In the genomic region with DNA sequence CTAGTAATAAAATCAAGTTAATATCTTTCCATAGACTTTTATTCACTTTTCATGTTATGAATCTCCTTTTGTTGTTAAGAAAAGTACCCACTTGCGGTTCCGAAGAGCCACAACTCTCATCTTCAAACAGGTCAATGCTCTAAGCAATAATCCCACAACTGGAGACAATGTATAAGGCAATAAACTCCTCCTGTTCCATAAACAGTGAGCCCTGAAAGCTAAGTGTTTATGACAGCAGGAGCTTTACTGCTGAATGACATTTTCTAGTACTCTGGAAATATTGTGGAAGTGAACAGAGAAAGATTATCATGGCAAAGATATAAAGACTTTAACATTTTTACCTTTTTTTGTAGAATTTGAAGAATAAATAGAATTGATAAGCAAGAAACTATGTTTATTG, we compare ENCODE assay signal across 32 cellular contexts.
"Had no signal": no experiment of that assay in that cellular context is flagged by ENCODE, and none has a peak within 500 bp of the region (broad histone marks: within the 10 kb centered on the region; RNA-seq: fewer than 3 reads in every experiment).

No MANE protein-coding gene starts in this region.

- H3K36me3 ChIP-seq: adrenal gland, brain microvascular endothelial cell had no signal

- H3K4me3 ChIP-seq: adrenal gland, body of pancreas, breast epithelium had no signal

- H3K27me3 ChIP-seq: adrenal gland, body of pancreas, brain microvascular endothelial cell, breast epithelium had no signal

- ATAC-seq: activated CD8-positive, alpha-beta T cell treated with anti-CD3 and anti-CD28 coated beads for 36 hours; activated naive CD4-positive, alpha-beta T cell treated with anti-CD3 and anti-CD28 coated beads, Interleukin-2, amount 50 U/mL, for 72 hours; activated T-cell treated with anti-CD3 and anti-CD28 coated beads, Interleukin-2, amount 50 U/mL, for 4 hours; activated T-cell treated with anti-CD3 and anti-CD28 coated beads, Interleukin-2, amount 50 U/mL, for 72 hours; activated T-helper 17 cell treated with anti-CD3 and anti-CD28 coated beads, Interleukin-2, amount 50 U/mL, for 72 hours; body of pancreas; T-cell; T-helper 17 cell had no signal

- DNase-seq: activated B cell treated with CpG ODN at 0.5 μM for 24 hours; activated CD4-positive, alpha-beta memory T cell treated with anti-CD3 and anti-CD28 coated beads for 36 hours; activated CD4-positive, alpha-beta T cell treated with anti-CD3 and anti-CD28 coated beads for 4 hours; activated CD4-positive, alpha-beta T cell treated with anti-CD3 and anti-CD28 coated beads, Interleukin-2, amount 10 ng/mL, durations not matched to agents 24 days and 14 days; activated CD4-positive, alpha-beta T cell treated with anti-CD3 and anti-CD28 coated beads, Interleukin-2, amount 50 U/mL, for 1 hour; activated CD4-positive, alpha-beta T cell treated with anti-CD3 and anti-CD28 coated beads, Interleukin-2, amount 50 U/mL, for 4 hours; activated CD4-positive, CD25-positive, alpha-beta regulatory T cell treated with anti-CD3 and anti-CD28 coated beads, Interleukin-2, amount 50 U/mL, for 72 hours; activated CD8-positive, alpha-beta memory T cell treated with anti-CD3 and anti-CD28 coated beads, Interleukin-2, amount 50 U/mL, for 4 hours; activated CD8-positive, alpha-beta T cell treated with anti-CD3 and anti-CD28 coated beads for 36 hours; activated effector memory CD4-positive, alpha-beta T cell treated with anti-CD3 and anti-CD28 coated beads, Interleukin-2, amount 50 U/mL, for 16 hours; activated gamma-delta T cell treated with Interleukin-2 at 50 U/mL for 16 hours; activated naive CD4-positive, alpha-beta T cell; activated naive CD4-positive, alpha-beta T cell treated with anti-CD3 and anti-CD28 coated beads for 36 hours; activated naive CD4-positive, alpha-beta T cell treated with anti-CD3 and anti-CD28 coated beads, Interleukin-2, amount 50 U/mL, for 16 hours; activated naive CD8-positive, alpha-beta T cell treated with anti-CD3 and anti-CD28 coated beads for 36 hours; activated T-cell treated with anti-CD3 and anti-CD28 coated beads for 4 hours; activated T-cell treated with anti-CD3 and anti-CD28 coated beads, Interleukin-2, amount 50 U/mL, for 1 hour; activated T-cell treated with anti-CD3 and anti-CD28 coated beads, Interleukin-2, amount 50 U/mL, for 4 hours; activated T-cell treated with anti-CD3 and anti-CD28 coated beads, Interleukin-2, amount 50 U/mL, for 72 hours; adrenal gland; amniotic stem cell; aorta; body of pancreas; brain microvascular endothelial cell; central memory CD4-positive, alpha-beta T cell; T-cell; T-helper 17 cell; T-helper 9 cell had no signal

- H3K27ac ChIP-seq: adrenal gland, body of pancreas, brain microvascular endothelial cell, breast epithelium, VCaP had no signal

- H3K9me3 ChIP-seq: adrenal gland, body of pancreas, breast epithelium had no signal
